ENCODE assay signal across 19 cellular contexts in the genomic region with DNA sequence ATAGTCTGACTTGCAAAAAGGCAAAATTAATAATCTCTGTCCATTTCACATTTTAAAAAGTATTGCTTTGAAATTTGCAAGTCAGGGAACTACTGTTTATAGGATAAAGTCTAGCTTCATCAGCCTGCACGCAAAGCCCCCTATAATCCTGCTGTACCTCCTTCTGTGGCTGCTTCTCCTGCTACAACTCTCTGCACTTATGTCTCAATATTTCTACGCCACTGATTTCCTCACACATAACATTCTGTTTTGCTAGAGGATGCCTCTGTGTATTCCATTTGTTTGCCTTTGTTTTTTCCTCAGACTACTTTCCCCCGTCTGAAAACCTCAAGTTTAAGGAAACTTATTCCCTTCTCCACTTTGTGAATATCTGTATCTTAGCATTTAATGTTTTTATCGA.
DNase-seq lines count a peak whose midpoint lies in the region; ATAC-seq and TF ChIP-seq lines count a peak whose summit lies in the region.
"Had no signal": no experiment of that assay in that cellular context is flagged by ENCODE, and none has a peak within 500 bp of the region (broad histone marks: within the 10 kb centered on the region; RNA-seq: fewer than 3 reads in every experiment).

No MANE protein-coding gene starts in this region.

- POLR2A ChIA-PET in BJ (lab: Charles Lee), result interaction anchor here (0.5 to 0.6 kb wide), 2 partner anchors 153 to 228 kb away, joined by 3 read pairs; no protein-coding TSS in a partner anchor

- no peak for TF ChIP-seq CTCF in BJ (IDR thresholded peaks at IDR 0.05; ENCODE audit: insufficient read depth, low read depth, low read length)
- TF ChIP-seq CTCF in chondrocyte (IDR thresholded peaks at IDR 0.05), result no peak
- no peak for TF ChIP-seq CTCF in mesothelial cell of epicardium (IDR thresholded peaks at IDR 0.05; ENCODE audit: unreplicated experiment)

- H3K4me3 ChIP-seq in BJ (ENCODE audit: low read depth, low read length), result no peak overlapping the region
- H3K4me3 ChIP-seq: mucosa of descending colon had no signal

- H3K4me1 Mint-ChIP-seq in chondrocyte (ENCODE audit: low read depth) (peaks cover 12% of the 10 kb centered on the region), mesothelial cell of epicardium (peaks cover 24% of the 10 kb centered on the region)
- H3K4me1 Mint-ChIP-seq in activated T-helper 17 cell treated with anti-CD3 and anti-CD28 coated beads, Interleukin-2, amount 50 U/mL, for 72 hours, result no peaks in the 10 kb centered on the region
- H3K4me1 Mint-ChIP-seq: activated naive CD8-positive, alpha-beta T cell treated with anti-CD3 and anti-CD28 coated beads, Interleukin-2, amount 50 U/mL, for 24 hours had no signal

- H3K4me3 Mint-ChIP-seq in chondrocyte (ENCODE audit: unreplicated experiment) (no peak overlapping the region), mesothelial cell of epicardium (no peak overlapping the region)
- H3K4me3 Mint-ChIP-seq in activated T-helper 17 cell treated with anti-CD3 and anti-CD28 coated beads, Interleukin-2, amount 50 U/mL, for 72 hours, result no peak overlapping the region
- H3K4me3 Mint-ChIP-seq: activated naive CD8-positive, alpha-beta T cell treated with anti-CD3 and anti-CD28 coated beads, Interleukin-2, amount 50 U/mL, for 24 hours; CD4-positive, alpha-beta T cell; dendritic cell treated with granulocyte-macrophage colony-stimulating factor and Interleukin-4, amounts not matched to agents 40 ng/mL and 50 ng/mL, for 4 days had no signal

- H3K27ac Mint-ChIP-seq in chondrocyte (ENCODE audit: unreplicated experiment) (peak overlapping the region; percentile 10), mesothelial cell of epicardium (peak overlapping the region; percentile 66)
- H3K27ac Mint-ChIP-seq in activated T-helper 17 cell treated with anti-CD3 and anti-CD28 coated beads, Interleukin-2, amount 50 U/mL, for 72 hours, result no peak overlapping the region
- H3K27ac Mint-ChIP-seq: activated naive CD8-positive, alpha-beta T cell treated with anti-CD3 and anti-CD28 coated beads, Interleukin-2, amount 50 U/mL, for 24 hours; CD4-positive, alpha-beta T cell; dendritic cell treated with granulocyte-macrophage colony-stimulating factor and Interleukin-4, amounts not matched to agents 40 ng/mL and 50 ng/mL, for 4 days had no signal

- CTCF ChIA-PET in BJ (lab: Yijun Ruan, JAX), result interaction anchor here (0.5 to 1.2 kb wide), 3 partner anchors 8 to 139 kb away, joined by 3 to 4 read pairs (median 3); no protein-coding TSS in a partner anchor

- no peaks in the 10 kb centered on the region for H3K27me3 ChIP-seq in BJ (ENCODE audit: control insufficient read depth, insufficient read depth, low read length)

- H3K36me3 Mint-ChIP-seq in chondrocyte (ENCODE audit: low read depth) (peaks cover 1% of the 10 kb centered on the region), mesothelial cell of epicardium (peaks cover 2% of the 10 kb centered on the region)
- H3K36me3 Mint-ChIP-seq in activated T-helper 17 cell treated with anti-CD3 and anti-CD28 coated beads, Interleukin-2, amount 50 U/mL, for 72 hours (ENCODE audit: low read depth), result no peaks in the 10 kb centered on the region

- H3K9me3 Mint-ChIP-seq in chondrocyte (ENCODE audit: low read depth), result peaks cover 6% of the 10 kb centered on the region
- H3K9me3 Mint-ChIP-seq in mesothelial cell of epicardium, result peaks cover 22% of the 10 kb centered on the region
- no peaks in the 10 kb centered on the region for H3K9me3 Mint-ChIP-seq in activated T-helper 17 cell treated with anti-CD3 and anti-CD28 coated beads, Interleukin-2, amount 50 U/mL, for 72 hours
- H3K9me3 Mint-ChIP-seq: activated naive CD8-positive, alpha-beta T cell treated with anti-CD3 and anti-CD28 coated beads, Interleukin-2, amount 50 U/mL, for 24 hours had no signal

- ATAC-seq in GM21367 (IDR thresholded peaks at IDR 0.05; ENCODE audit: unreplicated experiment), result no peak
- no peak for ATAC-seq in activated T-helper 17 cell treated with anti-CD3 and anti-CD28 coated beads, Interleukin-2, amount 50 U/mL, for 72 hours (replicated peaks)
- ATAC-seq: activated naive CD8-positive, alpha-beta T cell treated with anti-CD3 and anti-CD28 coated beads, Interleukin-2, amount 50 U/mL, for 24 hours; HepG2; mucosa of descending colon; sciatic nerve had no signal

- DNase-seq in BJ (ENCODE audit: low read depth), result peak; percentile 4
- peak; percentile 62 for DNase-seq in NCI-H82 (lab: John Stamatoyannopoulos, UW)
- no peak for DNase-seq in chondrocyte (ENCODE audit: low spot score)
- no peak for DNase-seq in mesothelial cell of epicardium (ENCODE audit: low spot score in 2 of 2, unreplicated experiment in 2 of 2)
- DNase-seq in globus pallidus (ENCODE audit: low spot score), result no peak
- DNase-seq in NCI-H2227 (lab: John Stamatoyannopoulos, UW; ENCODE audit: unreplicated experiment), result no peak
- DNase-seq: activated CD8-positive, alpha-beta memory T cell treated with anti-CD3 and anti-CD28 coated beads, Interleukin-2, amount 50 U/mL, for 4 hours; activated effector memory CD4-positive, alpha-beta T cell treated with Interleukin-2 at 50 U/mL for 16 hours; activated naive CD8-positive, alpha-beta T cell treated with anti-CD3 and anti-CD28 coated beads, Interleukin-2, amount 50 U/mL, for 24 hours; CD4-positive, alpha-beta T cell; GF-D8; mucosa of descending colon; NCI-H1092 treated with DMSO at 0.1 percent for 48 hours; NCI-H1930 had no signal

- H3K27me3 Mint-ChIP-seq in chondrocyte (ENCODE audit: low read depth) (no peaks in the 10 kb centered on the region), mesothelial cell of epicardium (ENCODE audit: low read depth) (no peaks in the 10 kb centered on the region)
- H3K27me3 Mint-ChIP-seq in activated T-helper 17 cell treated with anti-CD3 and anti-CD28 coated beads, Interleukin-2, amount 50 U/mL, for 72 hours, result no peaks in the 10 kb centered on the region
- H3K27me3 Mint-ChIP-seq: activated naive CD8-positive, alpha-beta T cell treated with anti-CD3 and anti-CD28 coated beads, Interleukin-2, amount 50 U/mL, for 24 hours; CD4-positive, alpha-beta T cell; dendritic cell treated with granulocyte-macrophage colony-stimulating factor and Interleukin-4, amounts not matched to agents 40 ng/mL and 50 ng/mL, for 4 days had no signal

- H3K36me3 ChIP-seq in BJ (ENCODE audit: control insufficient read depth, insufficient read depth, low read length), result no peaks in the 10 kb centered on the region

Comparison
In these comparisons a context has a peak if more than half of its experiments do, and no peak if none do; other contexts are left out.
1. DNase-seq: peak in BJ (single experiment) and NCI-H82 (single experiment); none in chondrocyte (single experiment), mesothelial cell of epicardium (0 of 2), globus pallidus (single experiment) and NCI-H2227 (single experiment).